ENCODE assay signal across 8 cellular contexts in the genomic region with DNA sequence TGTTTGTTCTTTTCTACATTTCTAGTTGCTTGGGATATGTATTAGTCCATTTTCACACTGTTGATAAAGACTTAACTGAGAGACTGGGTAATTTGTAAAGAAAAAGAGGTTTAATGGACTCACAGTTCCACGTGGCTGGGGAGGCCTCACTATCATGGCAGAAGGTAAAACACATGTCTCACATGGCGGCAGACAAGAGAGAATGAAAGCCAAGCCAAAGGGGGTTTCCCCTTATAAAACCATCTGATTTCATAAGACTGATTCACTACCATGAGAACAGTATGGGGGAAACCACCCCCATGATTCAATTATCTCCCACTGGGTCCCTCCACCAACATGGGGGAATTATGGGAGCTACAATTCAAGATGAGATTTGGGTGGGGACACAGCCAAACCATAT. TPM values are rescaled to one million over a fixed set of nuclear protein-coding genes. Genes with fewer than 3 reads are reported as not detected.
DNase-seq lines count a peak whose midpoint lies in the region; ATAC-seq, FAIRE-seq and TF ChIP-seq lines count a peak whose summit lies in the region.
"Not testable (repeated sequence)": the region's sequence is repeated elsewhere in the genome, so short reads cannot be mapped to it uniquely, and the experiment has no call there.

No MANE protein-coding gene starts in this region.

- not testable (repeated sequence) for H3K36me3 Mint-ChIP-seq in activated T-helper 17 cell treated with anti-CD3 and anti-CD28 coated beads, Interleukin-2, amount 50 U/mL, for 72 hours (ENCODE audit: low read depth)
- peaks cover 5 to 33% of the 10 kb centered on the region in 2 donors for H3K36me3 Mint-ChIP-seq in activated naive CD4-positive, alpha-beta T cell treated with anti-CD3 and anti-CD28 coated beads, Interleukin-2, amount 50 U/mL, for 72 hours
- peaks cover 35% of the 10 kb centered on the region for H3K36me3 Mint-ChIP-seq in activated naive CD8-positive, alpha-beta T cell treated with anti-CD3 and anti-CD28 coated beads, Interleukin-2, amount 50 U/mL, for 24 hours (ENCODE audit: low read depth)

- POLR2A ChIA-PET in HepG2 (lab: Yijun Ruan, JAX): not testable (repeated sequence)

- peak; percentile 12 for DNase-seq in activated T-cell treated with anti-CD3 and anti-CD28 coated beads for 24 hours (ENCODE audit: low read depth)
- not testable (repeated sequence) for DNase-seq in activated naive CD4-positive, alpha-beta T cell treated with anti-CD3 and anti-CD28 coated beads, Interleukin-2, amount 50 U/mL, for 72 hours (ENCODE audit: low spot score in 2 of 2); activated naive CD8-positive, alpha-beta T cell treated with anti-CD3 and anti-CD28 coated beads, Interleukin-2, amount 50 U/mL, for 24 hours; HepG2 (ENCODE audit: low spot score)
- peak; percentile 7 for DNase-seq in stimulated activated CD4-positive, alpha-beta T cell treated with anti-CD3 and anti-CD28 coated beads, Interleukin-15, amount 100 ng/mL, for 24 hours
- DNase-seq in stimulated activated naive CD4-positive, alpha-beta T cell treated with Interleukin-2 at 50 U/mL for 16 hours (lab: John Stamatoyannopoulos, UW): peak; percentile 2

- H3K4me3 ChIP-seq in HepG2 (replicated peaks in 1 of 3; ENCODE audit: insufficient read depth in 1 of 3, low read depth in 2 of 3, low read length in 3 of 3): not testable (repeated sequence)

- intact Hi-C loops in HepG2 (cut with micrococcal nuclease; ENCODE audit: unreplicated experiment): not testable (repeated sequence)

- not testable (repeated sequence) for FAIRE-seq in HepG2 (lab: Jason Lieb, UNC)

- not testable (repeated sequence) for TF ChIP-seq CTCF in HepG2 (CRISPR knock-in tag; IDR thresholded peaks at IDR 0.05)

- not testable (repeated sequence) for H3K4me1 ChIP-seq in HepG2 (ENCODE audit: insufficient read depth, low read length)

- H3K27me3 ChIP-seq in HepG2 (ENCODE audit: control insufficient read depth in 1 of 2, insufficient read depth in 2 of 2, low read length in 2 of 2): not testable (repeated sequence)

- peaks cover 16% of the 10 kb centered on the region for H3K27me3 Mint-ChIP-seq in activated T-helper 17 cell treated with anti-CD3 and anti-CD28 coated beads, Interleukin-2, amount 50 U/mL, for 72 hours
- not testable (repeated sequence) for H3K27me3 Mint-ChIP-seq in activated naive CD8-positive, alpha-beta T cell treated with anti-CD3 and anti-CD28 coated beads, Interleukin-2, amount 50 U/mL, for 24 hours

- not testable (repeated sequence) for H3K9me3 ChIP-seq in HepG2 (ENCODE audit: low read length)

- H2AFZ ChIP-seq in HepG2 (ENCODE audit: low read length): not testable (repeated sequence)

- H3K36me3 ChIP-seq in HepG2 (replicated peaks in 1 of 2; ENCODE audit: control insufficient read depth in 1 of 2, insufficient read depth in 2 of 2, low read length in 2 of 2): not testable (repeated sequence)

- H3K4me1 Mint-ChIP-seq in activated T-helper 17 cell treated with anti-CD3 and anti-CD28 coated beads, Interleukin-2, amount 50 U/mL, for 72 hours: not testable (repeated sequence)
- peaks cover 32% of the 10 kb centered on the region for H3K4me1 Mint-ChIP-seq in activated naive CD8-positive, alpha-beta T cell treated with anti-CD3 and anti-CD28 coated beads, Interleukin-2, amount 50 U/mL, for 24 hours

- 24% methylated on average over 2 of the region's 2 CpGs for WGBS in HepG2 (ENCODE audit: low lambda C conversion rate)

- H3K79me2 ChIP-seq in HepG2 (ENCODE audit: insufficient read depth, low read length): not testable (repeated sequence)

- H3K27ac ChIP-seq in HepG2 (ENCODE audit: extremely low read length, insufficient read depth, low read length): not testable (repeated sequence)

- H3K4me3 Mint-ChIP-seq in activated T-helper 17 cell treated with anti-CD3 and anti-CD28 coated beads, Interleukin-2, amount 50 U/mL, for 72 hours; activated naive CD8-positive, alpha-beta T cell treated with anti-CD3 and anti-CD28 coated beads, Interleukin-2, amount 50 U/mL, for 24 hours: not testable (repeated sequence)

- H3K9me3 Mint-ChIP-seq in activated T-helper 17 cell treated with anti-CD3 and anti-CD28 coated beads, Interleukin-2, amount 50 U/mL, for 72 hours: not testable (repeated sequence)
- peaks cover 10 to 15% of the 10 kb centered on the region in 2 donors for H3K9me3 Mint-ChIP-seq in activated naive CD4-positive, alpha-beta T cell treated with anti-CD3 and anti-CD28 coated beads, Interleukin-2, amount 50 U/mL, for 72 hours
- peaks cover 27% of the 10 kb centered on the region for H3K9me3 Mint-ChIP-seq in activated naive CD8-positive, alpha-beta T cell treated with anti-CD3 and anti-CD28 coated beads, Interleukin-2, amount 50 U/mL, for 24 hours

- peak; percentile 53 to 70 for ATAC-seq in activated CD4-positive, CD25-positive, alpha-beta regulatory T cell treated with anti-CD3 and anti-CD28 coated beads, Interleukin-2, amount 50 U/mL, for 24 hours
- ATAC-seq in activated T-helper 17 cell treated with anti-CD3 and anti-CD28 coated beads, Interleukin-2, amount 50 U/mL, for 72 hours (replicated peaks): peak; percentile 85
- ATAC-seq in activated naive CD4-positive, alpha-beta T cell treated with anti-CD3 and anti-CD28 coated beads, Interleukin-2, amount 50 U/mL, for 72 hours: peak; percentile 34 to 81
- ATAC-seq in activated naive CD8-positive, alpha-beta T cell treated with anti-CD3 and anti-CD28 coated beads, Interleukin-2, amount 50 U/mL, for 24 hours; HepG2: not testable (repeated sequence)

- not testable (repeated sequence) for BruUV-seq in HepG2 (replicated peaks; lab: Mats Ljungman, UMichigan)

- not testable (repeated sequence) for H3K9ac ChIP-seq in HepG2 (ENCODE audit: insufficient read depth, low read depth, low read length)

- TF ChIP-seq POLR2A in HepG2 (IDR thresholded peaks at IDR 0.05; ENCODE audit: insufficient read depth in 1 of 2, low read depth in 2 of 2, low read length in 2 of 2): not testable (repeated sequence)

- not testable (repeated sequence) for H3K4me2 ChIP-seq in HepG2 (ENCODE audit: low read depth, low read length)

- not testable (repeated sequence) for H3K27ac Mint-ChIP-seq in activated T-helper 17 cell treated with anti-CD3 and anti-CD28 coated beads, Interleukin-2, amount 50 U/mL, for 72 hours; activated naive CD4-positive, alpha-beta T cell treated with anti-CD3 and anti-CD28 coated beads, Interleukin-2, amount 50 U/mL, for 72 hours
- peak overlapping the region; percentile 55 for H3K27ac Mint-ChIP-seq in activated naive CD8-positive, alpha-beta T cell treated with anti-CD3 and anti-CD28 coated beads, Interleukin-2, amount 50 U/mL, for 24 hours

- CTCF ChIA-PET in HepG2 (lab: Yijun Ruan, JAX; ENCODE audit: low intra/inter-chr PET ratio, low total read pairs): not testable (repeated sequence)

- in situ Hi-C loops in HepG2 (cut with HindIII; ENCODE audit: extremely low pct_ligation_motif_present, low pct_unique_long_range_greater_than_20kb): loop anchor here (10.0 kb wide), 1 partner anchor 236 kb away; no protein-coding TSS in a partner anchor

- not testable (repeated sequence) for TF ChIP-seq RAD21 in HepG2 (CRISPR knock-in tag; IDR thresholded peaks at IDR 0.05)

- not testable (repeated sequence) for TF ChIP-seq EP300 in HepG2 (IDR thresholded peaks at IDR 0.05; ENCODE audit: low read depth in 2 of 2, low read length in 2 of 2); HepG2 (CRISPR knock-in tag; IDR thresholded peaks at IDR 0.05; ENCODE audit: borderline replicate concordance)

- H4K20me1 ChIP-seq in HepG2 (ENCODE audit: insufficient read depth, low read length): not testable (repeated sequence)

RNA-seq across cellular contexts. Expression of a gene that starts 21.0 kb away (rescaled TPM):
- total RNA-seq in activated T-helper 17 cell treated with anti-CD3 and anti-CD28 coated beads, Interleukin-2, amount 50 U/mL, for 72 hours: 1 to 10 TPM in 1 of 2 donors, not detected in 1; 1.1 TPM
- total RNA-seq in activated naive CD4-positive, alpha-beta T cell treated with anti-CD3 and anti-CD28 coated beads, Interleukin-2, amount 50 U/mL, for 72 hours: under 1 TPM; 0.27 to 0.89 TPM
- not detected in 2 replicates for total RNA-seq in HepG2 (2016; rRNA removed; fragmentation: Illumina TruSeq; extraction: Trizol)
- total RNA-seq in HepG2 (2016; cell fraction: cytosol; rRNA removed; fragmentation: Illumina TruSeq; extraction: Trizol; ENCODE audit: low read depth): not detected in 2 replicates
- not detected in 2 replicates for total RNA-seq in HepG2 (2016; cell fraction: insoluble cytoplasmic fraction; rRNA removed; fragmentation: Illumina TruSeq; extraction: Trizol)
- total RNA-seq in HepG2 (2016; cell fraction: membrane; rRNA removed; fragmentation: Illumina TruSeq; extraction: Trizol): not detected in 2 replicates
- not detected in 2 replicates for total RNA-seq in HepG2 (2016; cell fraction: nucleus; rRNA removed; fragmentation: Illumina TruSeq; extraction: Trizol)
- polyA plus RNA-seq in HepG2 (2011; rRNA removed): 0.01 TPM in 2 replicates
- polyA plus RNA-seq in HepG2 (2011; cell fraction: cytosol; rRNA removed): 0.01 TPM in 1 of 2 replicates, not detected in the other
- 0.02 TPM in 1 of 2 replicates, not detected in the other for polyA plus RNA-seq in HepG2 (2011; cell fraction: nucleus; rRNA removed)
- 0.08 TPM in 1 of 2 replicates, not detected in the other for polyA plus RNA-seq in HepG2 (2012)
- polyA plus RNA-seq in HepG2 (2016; cell fraction: cytosol; fragmentation: Illumina TruSeq; extraction: Trizol; ENCODE audit: low read depth): not detected in 2 replicates
- not detected in 2 replicates for polyA plus RNA-seq in HepG2 (2016; cell fraction: insoluble cytoplasmic fraction; fragmentation: Illumina TruSeq; extraction: Trizol; ENCODE audit: low read depth)
- polyA plus RNA-seq in HepG2 (2016; cell fraction: membrane; fragmentation: Illumina TruSeq; extraction: Trizol; ENCODE audit: low read depth): not detected in 2 replicates
- not detected in 2 replicates for polyA plus RNA-seq in HepG2 (2016; cell fraction: nucleus; fragmentation: Illumina TruSeq; extraction: Trizol; ENCODE audit: insufficient read depth, low read depth)
- 0.02 TPM in 1 of 2 replicates, not detected in the other for polyA minus RNA-seq in HepG2 (2011; rRNA and poly(A)+ RNA removed; ENCODE audit: low replicate concordance)
- polyA minus RNA-seq in HepG2 (2011; cell fraction: cytosol; rRNA and poly(A)+ RNA removed): not detected in 2 replicates
- 0.26 and 0.37 TPM in 2 replicates for polyA minus RNA-seq in HepG2 (2011; cell fraction: nucleus; rRNA and poly(A)+ RNA removed)
